8 cellular contexts compared by ENCODE assay signal in the genomic region with DNA sequence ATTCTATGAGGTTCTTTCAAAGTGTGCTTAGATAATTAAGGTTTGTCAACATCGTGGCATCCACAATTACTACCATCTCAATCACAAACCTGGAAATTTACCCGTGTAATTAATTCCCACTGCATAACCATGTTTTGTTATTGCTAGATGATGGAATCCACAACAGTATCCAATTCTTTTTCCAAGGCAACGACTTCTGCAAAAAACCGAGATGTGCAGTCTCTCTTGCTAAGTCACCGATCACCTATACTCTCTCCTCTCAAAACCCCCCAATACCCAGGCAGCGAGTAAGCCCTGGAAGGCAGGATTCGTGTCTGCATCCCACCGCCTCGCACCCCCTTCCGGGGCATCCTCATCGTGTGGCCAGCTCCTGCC. TPM values are rescaled to one million over a fixed set of nuclear protein-coding genes. Genes with fewer than 3 reads are reported as not detected.
A peak's percentile ranks its signal among the peaks of the same experiment; 100 is the strongest.
DNase-seq lines count a peak whose midpoint lies in the region; TF ChIP-seq lines count a peak whose summit lies in the region.

No MANE protein-coding gene starts in this region.

- H3K4me1 ChIP-seq in A673 (ENCODE audit: insufficient read depth, low read length, poor library complexity, severe bottlenecking): peaks cover 36% of the 10 kb centered on the region

- POLR2A ChIA-PET in A673 (lab: Charles Lee; ENCODE audit: low non-redundant PET): no interaction called here
- POLR2A ChIA-PET in activated CD4-positive, alpha-beta memory T cell treated with anti-CD3 and anti-CD28 coated beads for 36 hours (lab: Charles Lee): interaction anchor here (0.9 to 2.6 kb wide), 3 partner anchors 33 to 90 kb away, joined by 4 to 7 read pairs (median 4); a partner anchor contains a TSS

- H3K36me3 ChIP-seq in A673 (ENCODE audit: insufficient read depth, low read length, poor library complexity, severe bottlenecking) (peaks cover 22% of the 10 kb centered on the region), H7 (replicated peaks; ENCODE audit: control insufficient read depth, insufficient read depth, low read length) (peaks cover 4% of the 10 kb centered on the region)

- TF ChIP-seq CTCF in A673 (conservative IDR thresholded peaks at IDR 0.05; ENCODE audit: low read depth, low read length): no peak

- peak overlapping the region; percentile 79 for H3K4me3 Mint-ChIP-seq in activated CD4-positive, alpha-beta memory T cell treated with anti-CD3 and anti-CD28 coated beads for 36 hours

- H3K27me3 Mint-ChIP-seq in activated CD4-positive, alpha-beta memory T cell treated with anti-CD3 and anti-CD28 coated beads for 36 hours: no peaks in the 10 kb centered on the region

- BruUV-seq in A673 (replicated peaks; lab: Mats Ljungman, UMichigan): TSS peak; percentile 63

- H3K4me1 Mint-ChIP-seq in activated CD4-positive, alpha-beta memory T cell treated with anti-CD3 and anti-CD28 coated beads for 36 hours (ENCODE audit: low read depth): peaks cover 33% of the 10 kb centered on the region

- H3K27me3 ChIP-seq in A673 (replicated peaks; ENCODE audit: insufficient read depth, low read depth, low read length, poor library complexity): no peaks in the 10 kb centered on the region
- no peaks in the 10 kb centered on the region for H3K27me3 ChIP-seq in H7 (ENCODE audit: control insufficient read depth, insufficient read depth, low read length)

- H3K4me3 ChIP-seq in A673 (ENCODE audit: low read depth, low read length, poor library complexity, severe bottlenecking) (peak overlapping the region; percentile 95), H7 (ENCODE audit: insufficient read depth, low read depth, low read length) (peak overlapping the region; percentile 93), iPS-18c (ENCODE audit: insufficient read depth, low read depth, low read length) (peak overlapping the region; percentile 88)

- H3K27ac ChIP-seq in A673 (ENCODE audit: low read depth, low read length, poor library complexity, severe bottlenecking): peak overlapping the region; percentile 97

- intact Hi-C loops in A673 (cut with micrococcal nuclease; ENCODE audit: unreplicated experiment): no loop called here
- intact Hi-C loops in activated CD4-positive, alpha-beta memory T cell treated with anti-CD3 and anti-CD28 coated beads for 36 hours (cut with micrococcal nuclease): loop anchor here (1.0 to 10.0 kb wide), 3 partner anchors 79 to 329 kb away; a partner anchor contains a TSS

- H3K36me3 Mint-ChIP-seq in activated CD4-positive, alpha-beta memory T cell treated with anti-CD3 and anti-CD28 coated beads for 36 hours: peaks cover 19% of the 10 kb centered on the region

- H3K9me3 Mint-ChIP-seq in activated CD4-positive, alpha-beta memory T cell treated with anti-CD3 and anti-CD28 coated beads for 36 hours: no peaks in the 10 kb centered on the region

- DNase-seq in A673 (ENCODE audit: low spot score): no peak
- no peak for DNase-seq in H7
- DNase-seq in activated CD4-positive, alpha-beta memory T cell treated with anti-CD3 and anti-CD28 coated beads for 36 hours: no peak
- DNase-seq in superior temporal gyrus (ENCODE audit: extremely low spot score): peak; percentile 46
- no peak for DNase-seq in epidermal melanocyte (ENCODE audit: insufficient read length, low spot score)
- DNase-seq in DMS153 treated with DMSO at 0.1 percent for 48 hours (lab: John Stamatoyannopoulos, UW; ENCODE audit: unreplicated experiment): no peak
- DNase-seq in GF-D8 (lab: John Stamatoyannopoulos, UW): no peak

- H3K27ac Mint-ChIP-seq in activated CD4-positive, alpha-beta memory T cell treated with anti-CD3 and anti-CD28 coated beads for 36 hours: peak overlapping the region; percentile 71

- CTCF ChIA-PET in A673 (lab: Charles Lee): interaction anchor here (1.0 kb wide), 1 partner anchor 29 kb away, joined by 3 read pairs; no protein-coding TSS in a partner anchor
- CTCF ChIA-PET in activated CD4-positive, alpha-beta memory T cell treated with anti-CD3 and anti-CD28 coated beads for 36 hours (lab: Charles Lee): interaction anchor here (0.7 to 2.0 kb wide), 4 partner anchors 10 to 228 kb away, joined by 3 to 7 read pairs (median 6); no protein-coding TSS in a partner anchor

- H3K9me3 ChIP-seq in A673 (ENCODE audit: low read depth, low read length, poor library complexity, severe bottlenecking): no peaks in the 10 kb centered on the region
- no peaks in the 10 kb centered on the region for H3K9me3 ChIP-seq in iPS-18c (ENCODE audit: control insufficient read depth, insufficient read depth, low read length)

RNA-seq across cellular contexts. Expression of a gene that starts 0.7 kb away (rescaled TPM):
- total RNA-seq in A673 (2021): 432 and 453 TPM in 2 replicates
- total RNA-seq in H7 (2014; rRNA removed; shearing (Covaris generic)): 316 and 343 TPM in 2 replicates
- 100 to 1,000 TPM; 400 to 410 TPM for total RNA-seq in activated CD4-positive, alpha-beta memory T cell treated with anti-CD3 and anti-CD28 coated beads for 36 hours

RNA-seq across cellular contexts. Expression of a gene that starts 36.3 kb away (rescaled TPM):
- total RNA-seq in A673 (2021): 0.28 and 0.58 TPM in 2 replicates
- 0.87 TPM in 1 of 2 replicates, not detected in the other for total RNA-seq in H7 (2014; rRNA removed; shearing (Covaris generic))
- total RNA-seq in activated CD4-positive, alpha-beta memory T cell treated with anti-CD3 and anti-CD28 coated beads for 36 hours: 1 to 10 TPM; 6.6 to 6.7 TPM
